ENCODE assay signal across 21 cellular contexts in genomic region chr22:39216143-39216490, GRCh38. TPM values are rescaled to one million over a fixed set of nuclear protein-coding genes. Genes with fewer than 3 reads are reported as not detected.
A peak's percentile ranks its signal among the peaks of the same experiment; 100 is the strongest.
DNase-seq lines count a peak whose midpoint lies in the region; ATAC-seq and TF ChIP-seq lines count a peak whose summit lies in the region.
"Had no signal": no experiment of that assay in that cellular context is flagged by ENCODE, and none has a peak within 500 bp of the region (broad histone marks: within the 10 kb centered on the region; RNA-seq: fewer than 3 reads in every experiment).

No MANE protein-coding gene starts in this region.

- peaks cover 40% of the 10 kb centered on the region for H3K27me3 Mint-ChIP-seq in activated naive CD8-positive, alpha-beta T cell treated with anti-CD3 and anti-CD28 coated beads, Interleukin-2, amount 10 ng/mL, durations not matched to agents 7 days and 5 days
- H3K27me3 Mint-ChIP-seq in activated naive CD8-positive, alpha-beta T cell treated with anti-CD3 and anti-CD28 coated beads, Interleukin-2, amount 50 U/mL, for 24 hours: peaks cover 32% of the 10 kb centered on the region
- H3K27me3 Mint-ChIP-seq in T-cell: peaks cover 18 to 21% of the 10 kb centered on the region in 2 donors
- H3K27me3 Mint-ChIP-seq in activated T-cell treated with anti-CD3 and anti-CD28 coated beads, Interleukin-2, amount 50 U/mL, for 4 hours (ENCODE audit: low read depth): peaks cover 14% of the 10 kb centered on the region

- H3K36me3 ChIP-seq in RWPE2 (ENCODE audit: low read depth) (no peaks in the 10 kb centered on the region), mesenchymal stem cell (ENCODE audit: control insufficient read depth in 1 of 2, insufficient read depth in 2 of 2, low read depth in 1 of 2, low read length in 2 of 2) (peaks cover 0 to 3% of the 10 kb centered on the region in 2 experiments)
- H3K36me3 ChIP-seq: tibial artery had no signal

- H3K4me2 ChIP-seq in mesenchymal stem cell (ENCODE audit: low read length, poor library complexity, severe bottlenecking): no peak overlapping the region

- H3K4me1 Mint-ChIP-seq in activated naive CD8-positive, alpha-beta T cell treated with anti-CD3 and anti-CD28 coated beads, Interleukin-2, amount 10 ng/mL, durations not matched to agents 7 days and 5 days: no peaks in the 10 kb centered on the region
- H3K4me1 Mint-ChIP-seq in activated naive CD8-positive, alpha-beta T cell treated with anti-CD3 and anti-CD28 coated beads, Interleukin-2, amount 50 U/mL, for 24 hours: peaks cover 8% of the 10 kb centered on the region
- peaks cover 0 to 9% (median 7%) of the 10 kb centered on the region in 3 donors for H3K4me1 Mint-ChIP-seq in T-cell
- peaks cover 4% of the 10 kb centered on the region for H3K4me1 Mint-ChIP-seq in activated T-cell treated with anti-CD3 and anti-CD28 coated beads, Interleukin-2, amount 50 U/mL, for 4 hours (ENCODE audit: low read depth)

- no peaks in the 10 kb centered on the region for H3K9me3 ChIP-seq in RWPE2 (ENCODE audit: severe bottlenecking)
- H3K9me3 ChIP-seq in mesenchymal stem cell (ENCODE audit: control insufficient read depth, low read length): no peaks in the 10 kb centered on the region
- H3K9me3 ChIP-seq: tibial artery had no signal

- ATAC-seq in activated naive CD8-positive, alpha-beta T cell treated with anti-CD3 and anti-CD28 coated beads, Interleukin-2, amount 10 ng/mL, durations not matched to agents 7 days and 5 days (ENCODE audit: low read depth): no peak
- no peak for ATAC-seq in activated naive CD8-positive, alpha-beta T cell treated with anti-CD3 and anti-CD28 coated beads, Interleukin-2, amount 50 U/mL, for 24 hours
- ATAC-seq in RWPE2 (ENCODE audit: low read depth) (no peak), GM21528 (IDR thresholded peaks at IDR 0.05; ENCODE audit: low FRiP score, unreplicated experiment) (no peak), T-cell (replicated peaks in 1 of 4) (no peak)
- ATAC-seq in activated T-cell treated with anti-CD3 and anti-CD28 coated beads, Interleukin-2, amount 50 U/mL, for 4 hours: no peak

- TF ChIP-seq CTCF in RWPE2 (IDR thresholded peaks at IDR 0.05; ENCODE audit: poor library complexity, severe bottlenecking): no peak

- H3K4me1 ChIP-seq in RWPE2 (ENCODE audit: insufficient read depth, poor library complexity, severe bottlenecking) (peaks cover 36% of the 10 kb centered on the region), mesenchymal stem cell (ENCODE audit: control insufficient read depth, insufficient read depth, low read depth, low read length) (peaks cover 34% of the 10 kb centered on the region)
- H3K4me1 ChIP-seq: tibial artery had no signal

- peak overlapping the region; percentile 34 for H4K91ac ChIP-seq in mesenchymal stem cell (ENCODE audit: low read length)

- POLR2A ChIA-PET in activated naive CD8-positive, alpha-beta T cell treated with anti-CD3 and anti-CD28 coated beads, Interleukin-2, amount 10 ng/mL, durations not matched to agents 7 days and 5 days (lab: Charles Lee): no interaction called here
- POLR2A ChIA-PET in T-cell (lab: Charles Lee): no interaction called here

- no peak overlapping the region for H3K4me3 ChIP-seq in RWPE2 (ENCODE audit: severe bottlenecking)
- no peak overlapping the region for H3K4me3 ChIP-seq in mesenchymal stem cell (ENCODE audit: insufficient read depth in 1 of 2, low read depth in 1 of 2, low read length in 2 of 2)
- H3K4me3 ChIP-seq: SK-N-MC, tibial artery had no signal

- no peak overlapping the region for H3K4ac ChIP-seq in mesenchymal stem cell (ENCODE audit: low read depth in 1 of 2, low read length in 2 of 2)

- no peak overlapping the region for H4K8ac ChIP-seq in mesenchymal stem cell (ENCODE audit: low read length)

- H2BK120ac ChIP-seq in mesenchymal stem cell (ENCODE audit: low read depth, low read length): no peak overlapping the region

- H3K18ac ChIP-seq in mesenchymal stem cell (ENCODE audit: low read depth in 1 of 2, low read length in 2 of 2): no peak overlapping the region

- no peaks in the 10 kb centered on the region for H3K79me1 ChIP-seq in mesenchymal stem cell (replicated peaks; ENCODE audit: low read length, poor library complexity, severe bottlenecking)

- H2BK5ac ChIP-seq in mesenchymal stem cell (ENCODE audit: low read depth, low read length, poor library complexity, severe bottlenecking): no peak overlapping the region

- CTCF ChIA-PET in T-cell (lab: Charles Lee): interaction anchor here (0.6 to 1.6 kb wide), 2 partner anchors 46 to 952 kb away, joined by 3 to 7 read pairs; no protein-coding TSS in a partner anchor

- peaks cover 2% of the 10 kb centered on the region for H3K9me3 Mint-ChIP-seq in activated naive CD8-positive, alpha-beta T cell treated with anti-CD3 and anti-CD28 coated beads, Interleukin-2, amount 10 ng/mL, durations not matched to agents 7 days and 5 days
- H3K9me3 Mint-ChIP-seq in activated naive CD8-positive, alpha-beta T cell treated with anti-CD3 and anti-CD28 coated beads, Interleukin-2, amount 50 U/mL, for 24 hours: no peaks in the 10 kb centered on the region
- no peaks in the 10 kb centered on the region for H3K9me3 Mint-ChIP-seq in T-cell
- H3K9me3 Mint-ChIP-seq in activated T-cell treated with anti-CD3 and anti-CD28 coated beads, Interleukin-2, amount 50 U/mL, for 4 hours: no peaks in the 10 kb centered on the region
- H3K9me3 Mint-ChIP-seq: activated naive CD4-positive, alpha-beta T cell treated with anti-CD3 and anti-CD28 coated beads, Interleukin-2, amount 50 U/mL, for 24 hours; stimulated activated naive CD8-positive, alpha-beta T cell treated with anti-CD3 and anti-CD28 coated beads, Interleukin-15, Interleukin-2, amounts not matched to agents 100 ng/mL and 50 ng/mL, for 24 hours had no signal

- H3K27me3 ChIP-seq in RWPE2 (ENCODE audit: insufficient read depth, poor library complexity, severe bottlenecking) (no peaks in the 10 kb centered on the region), mesenchymal stem cell (ENCODE audit: control insufficient read depth in 1 of 2, insufficient read depth in 1 of 2, low read length in 2 of 2) (peaks cover 0 to 40% of the 10 kb centered on the region in 2 experiments)

- H3K27ac ChIP-seq in RWPE2 (ENCODE audit: poor library complexity, severe bottlenecking) (peak overlapping the region; percentile 97), mesenchymal stem cell (ENCODE audit: low read length, poor library complexity, severe bottlenecking) (no peak overlapping the region)
- H3K27ac ChIP-seq: C4-2B, SK-N-MC, tibial artery had no signal

- peak overlapping the region; percentile 97 for H2AK5ac ChIP-seq in mesenchymal stem cell (ENCODE audit: low read length, severe bottlenecking)

- DNase-seq in activated naive CD8-positive, alpha-beta T cell treated with anti-CD3 and anti-CD28 coated beads, Interleukin-2, amount 10 ng/mL, durations not matched to agents 7 days and 5 days: peak; percentile 22
- DNase-seq in activated naive CD8-positive, alpha-beta T cell treated with anti-CD3 and anti-CD28 coated beads, Interleukin-2, amount 50 U/mL, for 24 hours: no peak
- peak; percentile 19 for DNase-seq in RWPE2 (ENCODE audit: low spot score)
- DNase-seq in mesenchymal stem cell: no peak
- DNase-seq in SHP77 treated with DMSO at 0.1 percent for 48 hours (lab: John Stamatoyannopoulos, UW): no peak
- no peak for DNase-seq in T-cell
- no peak for DNase-seq in activated T-cell treated with anti-CD3 and anti-CD28 coated beads, Interleukin-2, amount 50 U/mL, for 4 hours
- DNase-seq: ACHN; activated CD4-positive, alpha-beta T cell treated with anti-CD3 and anti-CD28 coated beads, Interleukin-2, amount 50 U/mL, for 48 hours; DMS 273 treated with DMSO at 0.1 percent for 48 hours; effector CD4-positive, alpha-beta T cell; foreskin melanocyte; NCI-H2107 had no signal

- WGBS in mesenchymal stem cell: 98% methylated on average over 8 of the region's 8 CpGs

- H3K23ac ChIP-seq in mesenchymal stem cell (ENCODE audit: low read length in 2 of 2): no peak overlapping the region

- H3K27ac Mint-ChIP-seq in activated naive CD8-positive, alpha-beta T cell treated with anti-CD3 and anti-CD28 coated beads, Interleukin-2, amount 10 ng/mL, durations not matched to agents 7 days and 5 days: no peak overlapping the region
- no peak overlapping the region for H3K27ac Mint-ChIP-seq in activated naive CD8-positive, alpha-beta T cell treated with anti-CD3 and anti-CD28 coated beads, Interleukin-2, amount 50 U/mL, for 24 hours
- no peak overlapping the region for H3K27ac Mint-ChIP-seq in T-cell
- H3K27ac Mint-ChIP-seq: activated naive CD4-positive, alpha-beta T cell treated with anti-CD3 and anti-CD28 coated beads, Interleukin-2, amount 50 U/mL, for 24 hours; activated T-cell treated with anti-CD3 and anti-CD28 coated beads, Interleukin-2, amount 50 U/mL, for 72 hours; stimulated activated naive CD8-positive, alpha-beta T cell treated with anti-CD3 and anti-CD28 coated beads, Interleukin-15, Interleukin-2, amounts not matched to agents 100 ng/mL and 50 ng/mL, for 24 hours had no signal

- H3K9ac ChIP-seq in mesenchymal stem cell (ENCODE audit: low read length): no peak overlapping the region

- H3K36me3 Mint-ChIP-seq in activated naive CD8-positive, alpha-beta T cell treated with anti-CD3 and anti-CD28 coated beads, Interleukin-2, amount 10 ng/mL, durations not matched to agents 7 days and 5 days: no peaks in the 10 kb centered on the region
- no peaks in the 10 kb centered on the region for H3K36me3 Mint-ChIP-seq in activated naive CD8-positive, alpha-beta T cell treated with anti-CD3 and anti-CD28 coated beads, Interleukin-2, amount 50 U/mL, for 24 hours (ENCODE audit: low read depth)
- no peaks in the 10 kb centered on the region for H3K36me3 Mint-ChIP-seq in T-cell
- H3K36me3 Mint-ChIP-seq in activated T-cell treated with anti-CD3 and anti-CD28 coated beads, Interleukin-2, amount 50 U/mL, for 4 hours (ENCODE audit: insufficient read depth): no peaks in the 10 kb centered on the region

- H3K14ac ChIP-seq in mesenchymal stem cell (ENCODE audit: low read length in 2 of 2): no peak overlapping the region

- H2BK12ac ChIP-seq in mesenchymal stem cell (ENCODE audit: low read length in 2 of 2): no peak overlapping the region

- no peak overlapping the region for H3K4me3 Mint-ChIP-seq in activated naive CD8-positive, alpha-beta T cell treated with anti-CD3 and anti-CD28 coated beads, Interleukin-2, amount 10 ng/mL, durations not matched to agents 7 days and 5 days
- H3K4me3 Mint-ChIP-seq in activated naive CD8-positive, alpha-beta T cell treated with anti-CD3 and anti-CD28 coated beads, Interleukin-2, amount 50 U/mL, for 24 hours: no peak overlapping the region
- no peak overlapping the region for H3K4me3 Mint-ChIP-seq in T-cell
- H3K4me3 Mint-ChIP-seq in activated T-cell treated with anti-CD3 and anti-CD28 coated beads, Interleukin-2, amount 50 U/mL, for 4 hours: no peak overlapping the region
- H3K4me3 Mint-ChIP-seq: activated naive CD4-positive, alpha-beta T cell treated with anti-CD3 and anti-CD28 coated beads, Interleukin-2, amount 50 U/mL, for 24 hours; activated T-cell treated with anti-CD3 and anti-CD28 coated beads, Interleukin-2, amount 50 U/mL, for 72 hours; stimulated activated naive CD8-positive, alpha-beta T cell treated with anti-CD3 and anti-CD28 coated beads, Interleukin-15, Interleukin-2, amounts not matched to agents 100 ng/mL and 50 ng/mL, for 24 hours had no signal

- H2BK15ac ChIP-seq in mesenchymal stem cell (ENCODE audit: low read depth, poor library complexity, severe bottlenecking): no peak overlapping the region

- H2AFZ ChIP-seq in mesenchymal stem cell (ENCODE audit: low read depth, low read length): no peak overlapping the region

RNA-seq across cellular contexts. Expression of gene PDGFB, which starts 28.7 kb away (rescaled TPM):
- 1 to 10 TPM; 7.2 to 7.9 TPM for total RNA-seq in activated naive CD8-positive, alpha-beta T cell treated with anti-CD3 and anti-CD28 coated beads, Interleukin-2, amount 10 ng/mL, durations not matched to agents 7 days and 5 days
- polyA plus RNA-seq in mesenchymal stem cell (2013, experiment 1 of 2): 3.4 TPM
- 3.6 TPM for polyA plus RNA-seq in mesenchymal stem cell (2013, experiment 2 of 2)
- total RNA-seq in T-cell: 10 to 100 TPM in 2 of 5 donors, 1 to 10 TPM in 3; 2.9 to 18.3 (median 4.6) TPM
- total RNA-seq in activated T-cell treated with anti-CD3 and anti-CD28 coated beads, Interleukin-2, amount 50 U/mL, for 4 hours: 1 to 10 TPM in 1 of 3 donors, under 1 TPM in 2; 0.35 to 2.1 (median 0.84) TPM
- total RNA-seq: NCI-H460 had no signal

Comparison
In these comparisons a context has a peak if more than half of its experiments do, and no peak if none do; other contexts are left out.
1. DNase-seq: peak in activated naive CD8-positive, alpha-beta T cell treated with anti-CD3 and anti-CD28 coated beads, Interleukin-2, amount 10 ng/mL, durations not matched to agents 7 days and 5 days (single experiment) and RWPE2 (single experiment); none in activated naive CD8-positive, alpha-beta T cell treated with anti-CD3 and anti-CD28 coated beads, Interleukin-2, amount 50 U/mL, for 24 hours (single experiment), mesenchymal stem cell (single experiment), SHP77 treated with DMSO at 0.1 percent for 48 hours (single experiment), T-cell (0 of 34) and activated T-cell treated with anti-CD3 and anti-CD28 coated beads, Interleukin-2, amount 50 U/mL, for 4 hours (single experiment).